In the genomic region with DNA sequence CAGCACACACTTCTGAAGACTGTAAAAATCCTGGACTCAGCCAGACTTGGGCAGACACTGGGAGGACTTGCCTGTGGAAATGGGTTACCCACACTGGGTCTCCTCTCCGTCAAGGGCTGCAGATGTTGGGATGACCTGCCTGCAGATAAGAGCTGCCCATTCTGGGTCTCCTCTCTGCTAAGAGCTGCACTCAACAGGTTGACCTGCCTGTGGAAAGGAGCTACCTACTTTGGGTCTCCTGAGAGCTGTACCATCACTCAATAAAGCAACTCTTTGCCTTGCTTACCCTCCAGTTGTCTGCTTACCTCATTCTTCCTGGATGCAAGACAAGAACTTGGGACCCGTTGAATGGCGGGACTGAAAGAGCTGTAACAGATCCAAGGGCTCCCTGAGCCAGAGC, we compare ENCODE assay signal across 3 cellular contexts.
"Had no signal": no experiment of that assay in that cellular context is flagged by ENCODE, and none has a peak within 500 bp of the region (broad histone marks: within the 10 kb centered on the region; RNA-seq: fewer than 3 reads in every experiment).

No MANE protein-coding gene starts in this region.

- DNase-seq: GDM1, GF-D8 had no signal

- H3K4me3 ChIP-seq: GM12878 had no signal
